21 cellular contexts compared by ENCODE assay signal in the genomic region with DNA sequence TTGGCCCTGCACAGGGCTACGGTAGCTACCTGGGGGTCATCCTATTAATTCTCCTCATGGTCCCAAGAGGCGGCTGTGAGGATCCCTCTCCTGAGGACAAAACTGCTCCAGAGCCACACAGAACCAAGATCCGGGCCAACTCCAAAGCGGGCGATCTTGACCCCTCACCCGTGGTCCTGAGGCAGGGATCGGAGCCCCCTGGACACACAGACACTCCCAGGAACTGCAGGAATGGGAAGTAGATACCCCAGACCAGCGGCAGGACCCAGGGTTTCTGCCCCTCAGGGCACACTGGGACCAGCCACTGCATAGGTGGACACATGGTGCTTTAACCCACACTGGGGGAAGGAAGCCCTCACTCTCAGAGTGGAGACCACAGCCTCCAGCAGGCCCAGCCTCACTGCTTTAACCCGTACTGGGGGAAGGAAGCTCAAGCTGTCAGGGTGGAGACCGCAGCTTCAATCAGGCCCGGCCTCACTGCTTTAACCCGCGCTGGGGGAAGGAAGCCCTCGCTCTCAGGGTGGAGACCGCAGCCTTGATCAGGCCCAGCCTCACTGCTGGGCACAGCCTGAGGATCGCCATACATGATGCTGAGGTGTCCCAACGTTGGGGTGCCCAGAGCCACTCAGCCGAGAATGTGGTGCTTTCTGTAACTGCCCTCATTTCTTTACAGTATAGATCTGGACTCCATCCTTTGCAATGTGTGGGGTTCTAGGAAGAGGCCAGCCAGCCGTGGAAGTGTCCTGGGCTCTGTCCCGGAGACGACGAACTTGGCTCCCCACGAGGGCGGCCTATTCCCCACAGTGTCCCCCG.
DNase-seq lines count a peak whose midpoint lies in the region; ATAC-seq and TF ChIP-seq lines count a peak whose summit lies in the region.
"Had no signal": no experiment of that assay in that cellular context is flagged by ENCODE, and none has a peak within 500 bp of the region (broad histone marks: within the 10 kb centered on the region; RNA-seq: fewer than 3 reads in every experiment).

No MANE protein-coding gene starts in this region.

- H3K9me3 ChIP-seq in sigmoid colon (no peaks in the 10 kb centered on the region), left lung (no peaks in the 10 kb centered on the region)

- intact Hi-C loops in dorsolateral prefrontal cortex (cut with DNase I): loop anchor here (2.0 to 5.0 kb wide), 2 partner anchors 33 to 57 kb away; no protein-coding TSS in a partner anchor
- intact Hi-C loops in sigmoid colon (cut with DNase I): no loop called here
- intact Hi-C loops in left lung (cut with DNase I): no loop called here

- DNase-seq in CMK (ENCODE audit: low read depth) (peak; percentile 38), NB4 (ENCODE audit: low read depth) (peak; percentile 30), dorsolateral prefrontal cortex (peak in 1 of 10 donors; percentile 39), sigmoid colon (no peak), OCI-M2 (lab: John Stamatoyannopoulos, UW; ENCODE audit: unreplicated experiment) (no peak), activated gamma-delta T cell (lab: John Stamatoyannopoulos, UW) (no peak), left lung (no peak)
- DNase-seq: ACHN; activated CD4-positive, alpha-beta memory T cell treated with anti-CD3 and anti-CD28 coated beads, Interleukin-2, amount 10 ng/mL, durations not matched to agents 7 days and 5 days; activated CD4-positive, CD25-positive, alpha-beta regulatory T cell treated with anti-CD3 and anti-CD28 coated beads, Interleukin-2, amount 50 U/mL, for 72 hours; activated gamma-delta T cell treated with Interleukin-2 at 50 U/mL for 16 hours; Calu3; effector memory CD8-positive, alpha-beta T cell; foreskin melanocyte; NCI-H1092; NCI-H2081 treated with DMSO at 0.1 percent for 48 hours; NCI-H446; T-helper 9 cell had no signal

- TF ChIP-seq POLR2A in NB4 (IDR thresholded peaks at IDR 0.05; ENCODE audit: extremely low read depth, insufficient read length) (no peak), sigmoid colon (IDR thresholded peaks at IDR 0.05) (no peak)

- no peaks in the 10 kb centered on the region for H3K36me3 ChIP-seq in sigmoid colon
- H3K36me3 ChIP-seq in left lung: no peaks in the 10 kb centered on the region
- H3K36me3 ChIP-seq: neural progenitor cell had no signal

- H3K27ac ChIP-seq in dorsolateral prefrontal cortex (peak overlapping the region in 58 of 59 donors; percentile 58 to 100 (median 99)), sigmoid colon (peak overlapping the region in 3 of 4 donors; percentile 37 to 93 (median 88)), left lung (no peak overlapping the region)
- H3K27ac ChIP-seq: neural progenitor cell had no signal

- WGBS in sigmoid colon, 2 donors: 71 to 89% methylated on average over 25 of the region's 25 CpGs

- H3K4me3 ChIP-seq in NB4 (ENCODE audit: low read depth, low read length) (no peak overlapping the region), dorsolateral prefrontal cortex (peak overlapping the region; percentile 0 to 74 (median 51)), sigmoid colon (no peak overlapping the region), left lung (no peak overlapping the region)
- H3K4me3 ChIP-seq: neural progenitor cell had no signal

- TF ChIP-seq CTCF in NB4 (IDR thresholded peaks at IDR 0.05; ENCODE audit: low read depth, low read length) (no peak), dorsolateral prefrontal cortex (IDR thresholded peaks at IDR 0.05 in 54 of 56, conservative IDR thresholded peaks at IDR 0.05 in 2 of 56; ENCODE audit: low read depth in 1 of 56, partially characterized antibody in 56 of 56) (no peak), sigmoid colon (IDR thresholded peaks at IDR 0.05) (no peak), left lung (IDR thresholded peaks at IDR 0.05) (no peak)

- H3K4me1 ChIP-seq in sigmoid colon (peaks cover 0 to 65% (median 59%) of the 10 kb centered on the region in 4 donors), left lung (peaks cover 3 to 6% of the 10 kb centered on the region in 2 donors)

- H3K27me3 ChIP-seq in dorsolateral prefrontal cortex (no peaks in the 10 kb centered on the region), sigmoid colon (no peaks in the 10 kb centered on the region), left lung (peaks cover 0 to 9% of the 10 kb centered on the region in 2 donors)
- H3K27me3 ChIP-seq: neural progenitor cell had no signal

- ATAC-seq in left lung: no peak
- no peak for ATAC-seq in HG02571 (IDR thresholded peaks at IDR 0.05; ENCODE audit: unreplicated experiment)
- ATAC-seq: effector memory CD8-positive, alpha-beta T cell; esophagus mucosa had no signal

- no peak for TF ChIP-seq EP300 in sigmoid colon (IDR thresholded peaks at IDR 0.05)

Comparison
In these comparisons a context has a peak if more than half of its experiments do, and no peak if none do; other contexts are left out.
1. DNase-seq: peak in CMK (single experiment) and NB4 (single experiment); none in sigmoid colon (single experiment), OCI-M2 (single experiment), activated gamma-delta T cell (single experiment) and left lung (0 of 2).
2. H3K4me3 ChIP-seq: peak in dorsolateral prefrontal cortex (59 of 59); none in NB4 (single experiment), sigmoid colon (0 of 4) and left lung (0 of 2).
3. H3K27ac ChIP-seq: peak in dorsolateral prefrontal cortex (58 of 59) and sigmoid colon (3 of 4); none in left lung (0 of 2).
4. intact Hi-C loops: an anchor here in dorsolateral prefrontal cortex (2.0 to 5.0 kb wide); none called in sigmoid colon and left lung.